Comparison of ENCODE assay signal across 13 cellular contexts in genomic region chr17:57522436-57523005, GRCh38.
DNase-seq lines count a peak whose midpoint lies in the region; ATAC-seq and TF ChIP-seq lines count a peak whose summit lies in the region.
"Had no signal": no experiment of that assay in that cellular context is flagged by ENCODE, and none has a peak within 500 bp of the region (broad histone marks: within the 10 kb centered on the region; RNA-seq: fewer than 3 reads in every experiment).

No MANE protein-coding gene starts in this region.

- no peaks in the 10 kb centered on the region for H3K27me3 ChIP-seq in Karpas-422 (ENCODE audit: low read length)
- no peaks in the 10 kb centered on the region for H3K27me3 ChIP-seq in psoas muscle (ENCODE audit: insufficient read depth in 3 of 3, low read length in 2 of 3)
- H3K27me3 ChIP-seq: hepatocyte, suprapubic skin had no signal

- no peaks in the 10 kb centered on the region for H3K9me2 ChIP-seq in Karpas-422 (replicated peaks; ENCODE audit: insufficient read depth, low read length)

- H3K36me3 Mint-ChIP-seq in glutamatergic neuron (ENCODE audit: unreplicated experiment) (no peaks in the 10 kb centered on the region), endothelial cell (ENCODE audit: low read depth, unreplicated experiment) (no peaks in the 10 kb centered on the region)

- intact Hi-C loops in psoas muscle (cut with DNase I): no loop called here

- no peaks in the 10 kb centered on the region for H4K20me1 ChIP-seq in Karpas-422 (ENCODE audit: insufficient read depth, low read depth, low read length)

- peaks cover 17% of the 10 kb centered on the region for H3K9me3 Mint-ChIP-seq in glutamatergic neuron (ENCODE audit: unreplicated experiment)
- H3K9me3 Mint-ChIP-seq in endothelial cell (ENCODE audit: unreplicated experiment): no peaks in the 10 kb centered on the region

- H3K4me3 Mint-ChIP-seq in glutamatergic neuron (ENCODE audit: unreplicated experiment) (peak overlapping the region; percentile 27), endothelial cell (ENCODE audit: unreplicated experiment) (no peak overlapping the region)

- H3K27ac ChIP-seq in Karpas-422 (ENCODE audit: low read length): peak overlapping the region; percentile 100
- peak overlapping the region; percentile 75 for H3K27ac ChIP-seq in psoas muscle
- H3K27ac ChIP-seq: SK-N-MC, suprapubic skin had no signal

- H3K9me3 ChIP-seq in Karpas-422 (ENCODE audit: low read length) (no peaks in the 10 kb centered on the region), psoas muscle (no peaks in the 10 kb centered on the region)
- H3K9me3 ChIP-seq: suprapubic skin had no signal

- no peak overlapping the region for H2AFZ ChIP-seq in Karpas-422 (ENCODE audit: low read length)
- H2AFZ ChIP-seq: hepatocyte had no signal

- no peak for TF ChIP-seq CTCF in glutamatergic neuron (IDR thresholded peaks at IDR 0.05; ENCODE audit: partially characterized antibody, unreplicated experiment)
- no peak for TF ChIP-seq CTCF in psoas muscle (IDR thresholded peaks at IDR 0.05)
- no peak for TF ChIP-seq CTCF in endothelial cell (IDR thresholded peaks at IDR 0.05; ENCODE audit: unreplicated experiment)
- no peak for TF ChIP-seq CTCF in foreskin fibroblast (IDR thresholded peaks at IDR 0.05; ENCODE audit: low read depth, low read length)

- H3K4me1 ChIP-seq in Karpas-422 (ENCODE audit: low read length): peaks cover 96% of the 10 kb centered on the region
- peaks cover 40% of the 10 kb centered on the region for H3K4me1 ChIP-seq in psoas muscle
- H3K4me1 ChIP-seq: suprapubic skin had no signal

- 36 to 73% (median 49%) methylated on average over 5 of the region's 5 CpGs for WGBS in psoas muscle, 3 donors

- peak overlapping the region; percentile 76 for H3K9ac ChIP-seq in Karpas-422 (ENCODE audit: low read length)

- H3K27ac Mint-ChIP-seq in glutamatergic neuron (ENCODE audit: unreplicated experiment) (peak overlapping the region; percentile 88), endothelial cell (ENCODE audit: unreplicated experiment) (no peak overlapping the region)

- peaks cover 63% of the 10 kb centered on the region for H3K4me1 Mint-ChIP-seq in glutamatergic neuron (ENCODE audit: low read depth, unreplicated experiment)
- H3K4me1 Mint-ChIP-seq in endothelial cell (ENCODE audit: unreplicated experiment): peaks cover 13% of the 10 kb centered on the region

- peaks cover 65% of the 10 kb centered on the region for H3K79me2 ChIP-seq in Karpas-422 (ENCODE audit: low read length)

- H3K4me2 ChIP-seq in Karpas-422 (ENCODE audit: low read depth, low read length, poor library complexity, severe bottlenecking): peak overlapping the region; percentile 86
- H3K4me2 ChIP-seq: hepatocyte had no signal

- no peaks in the 10 kb centered on the region for H3K36me3 ChIP-seq in Karpas-422 (ENCODE audit: insufficient read depth, low read length)
- no peaks in the 10 kb centered on the region for H3K36me3 ChIP-seq in psoas muscle (ENCODE audit: insufficient read depth in 1 of 2, low read depth in 1 of 2)
- H3K36me3 ChIP-seq: suprapubic skin had no signal

- H3K4me3 ChIP-seq in Karpas-422 (ENCODE audit: low read length) (peak overlapping the region; percentile 41), psoas muscle (no peak overlapping the region), foreskin fibroblast (ENCODE audit: low read depth in 1 of 2, low read length in 2 of 2) (no peak overlapping the region)
- H3K4me3 ChIP-seq: hepatocyte, SK-N-MC, suprapubic skin had no signal

- no peak for ATAC-seq in psoas muscle

- H3K27me3 Mint-ChIP-seq in glutamatergic neuron (ENCODE audit: unreplicated experiment): peaks cover 21% of the 10 kb centered on the region
- peaks cover 2% of the 10 kb centered on the region for H3K27me3 Mint-ChIP-seq in endothelial cell (ENCODE audit: unreplicated experiment)

- DNase-seq in H4 (ENCODE audit: low spot score) (peak; percentile 33), Karpas-422 (peak; percentile 85), glutamatergic neuron (no peak), psoas muscle (no peak), endothelial cell (ENCODE audit: low spot score) (no peak), foreskin fibroblast (no peak), NCI-H510A (lab: John Stamatoyannopoulos, UW) (no peak)
- DNase-seq: activated CD4-positive, alpha-beta T cell treated with anti-CD3 and anti-CD28 coated beads for 1 hour; cerebellar nuclear complex; stimulated activated CD4-positive, alpha-beta T cell treated with anti-CD3 and anti-CD28 coated beads, Interleukin-4, amount 100 ng/mL, for 1 hour had no signal

Comparison
In these comparisons a context has a peak if more than half of its experiments do, and no peak if none do; other contexts are left out.
1. DNase-seq: peak in H4 (single experiment) and Karpas-422 (single experiment); none in glutamatergic neuron (single experiment), psoas muscle (0 of 2), endothelial cell (single experiment), foreskin fibroblast (0 of 2) and NCI-H510A (single experiment).